15 cellular contexts compared by ENCODE assay signal in genomic region chr4:24989327-24989726, GRCh38. TPM values are rescaled to one million over a fixed set of nuclear protein-coding genes. Genes with fewer than 3 reads are reported as not detected.
"Had no signal": no experiment of that assay in that cellular context is flagged by ENCODE, and none has a peak within 500 bp of the region (broad histone marks: within the 10 kb centered on the region; RNA-seq: fewer than 3 reads in every experiment).

No MANE protein-coding gene starts in this region.

- H3K36me3 ChIP-seq: MG63 had no signal

- H3K9me2 ChIP-seq: SK-N-SH had no signal

- H3K4me3 ChIP-seq: MG63 had no signal

- DNase-seq: KG1, MG63, NCI-H1092, NCI-H1105 treated with DMSO at 0.1 percent for 48 hours, NCI-H1417 treated with DMSO at 0.1 percent for 48 hours, NCI-H1694 treated with DMSO at 0.1 percent for 48 hours, NCI-H2081 treated with DMSO at 0.1 percent for 48 hours, NCI-H2171, NCI-H226, NCI-H774, SK-N-SH, T-helper 1 cell had no signal

- H3K9me3 ChIP-seq: MG63 had no signal

- H3K9ac ChIP-seq: SK-N-SH had no signal

- H3K27ac ChIP-seq: RWPE1 had no signal

- H3K27me3 ChIP-seq: MG63 had no signal

- H3K4me2 ChIP-seq: SK-N-SH had no signal

RNA-seq across cellular contexts. Expression of gene LGI2, which starts 41.4 kb away (rescaled TPM):
- total RNA-seq: IMR-90, OCI-LY7 had no signal
- polyA plus RNA-seq: IMR-90, SK-N-SH had no signal
